In the genomic region with DNA sequence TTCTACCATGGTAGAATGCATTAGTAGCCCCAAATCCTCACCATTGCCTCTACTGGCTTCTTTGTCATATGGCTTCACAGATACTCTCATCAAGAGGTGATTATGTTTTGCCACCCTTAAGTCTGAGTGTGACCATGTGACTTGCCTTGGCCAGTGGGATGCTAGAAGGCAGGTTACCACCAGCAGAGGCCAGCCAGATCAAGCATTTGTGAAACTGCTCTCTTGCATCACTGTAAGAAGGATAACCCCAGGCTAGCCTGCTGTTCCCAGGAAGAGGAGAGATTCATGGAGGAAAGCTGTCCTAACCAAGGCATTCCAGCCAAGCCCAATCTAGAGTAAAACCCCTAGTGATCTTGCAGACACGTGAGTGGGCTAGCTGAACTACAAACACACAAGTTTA, we compare ENCODE assay signal across 16 cellular contexts. TPM values are rescaled to one million over a fixed set of nuclear protein-coding genes. Genes with fewer than 3 reads are reported as not detected.
DNase-seq lines count a peak whose midpoint lies in the region; ATAC-seq, FAIRE-seq and TF ChIP-seq lines count a peak whose summit lies in the region.
"Had no signal": no experiment of that assay in that cellular context is flagged by ENCODE, and none has a peak within 500 bp of the region (broad histone marks: within the 10 kb centered on the region; RNA-seq: fewer than 3 reads in every experiment).

No MANE protein-coding gene starts in this region.

- no peak overlapping the region for H2BK5ac ChIP-seq in trophoblast cell (ENCODE audit: low read depth, low read length, poor library complexity)

- H2AFZ ChIP-seq in K562 (ENCODE audit: low read depth, low read length) (no peak overlapping the region), trophoblast cell (ENCODE audit: insufficient read depth, low read length, poor library complexity) (no peak overlapping the region)
- H2AFZ ChIP-seq: GM23338 had no signal

- no peaks in the 10 kb centered on the region for H3K4me1 ChIP-seq in breast epithelium
- no peaks in the 10 kb centered on the region for H3K4me1 ChIP-seq in K562 (replicated peaks in 1 of 2; ENCODE audit: control insufficient read depth in 2 of 2, insufficient read depth in 2 of 2, low read length in 2 of 2)
- peaks cover 2 to 3% of the 10 kb centered on the region in 2 experiments for H3K4me1 ChIP-seq in trophoblast cell (ENCODE audit: control insufficient read depth in 1 of 2, insufficient read depth in 2 of 2, low read length in 2 of 2)

- peaks cover 8% of the 10 kb centered on the region for H3K9me3 Mint-ChIP-seq in MCF 10A (ENCODE audit: unreplicated experiment)
- H3K9me3 Mint-ChIP-seq: GM23338 had no signal

- no peak overlapping the region for H3K23ac ChIP-seq in trophoblast cell (ENCODE audit: low read length)

- H3K27me3 Mint-ChIP-seq in MCF 10A (ENCODE audit: insufficient read depth, unreplicated experiment) = no peaks in the 10 kb centered on the region

- 33% methylated on average over 1 of the region's 1 CpG for WGBS in K562 (ENCODE audit: insufficient coverage, low coverage, missing lambda C conversion rate)
- WGBS in trophoblast cell (ENCODE audit: extremely low coverage, insufficient coverage, insufficient read length) = no CpG with 5 or more reads among the region's 1 CpG

- no peak for TF ChIP-seq EP300 in K562 (IDR thresholded peaks at IDR 0.05; ENCODE audit: low read length)

- no peak overlapping the region for H2AK5ac ChIP-seq in trophoblast cell (ENCODE audit: low read length)

- CTCF ChIA-PET in MCF 10A (lab: Yijun Ruan, JAX) = interaction anchor here (0.9 kb wide), 2 partner anchors 370 kb away, joined by 3 to 7 read pairs; no protein-coding TSS in a partner anchor
- CTCF ChIA-PET in K562 (lab: Yijun Ruan, JAX; ENCODE audit: low intra/inter-chr PET ratio) = no interaction called here

- POLR2A ChIA-PET in MCF 10A (lab: Yijun Ruan, JAX) (no interaction called here), K562 (lab: Yijun Ruan, JAX) (no interaction called here)

- no peaks in the 10 kb centered on the region for H3K79me1 ChIP-seq in trophoblast cell (ENCODE audit: low read length)

- no peak overlapping the region for H4K8ac ChIP-seq in trophoblast cell (ENCODE audit: low read depth, low read length)

- peaks cover 34% of the 10 kb centered on the region for H3K36me3 Mint-ChIP-seq in MCF 10A (ENCODE audit: insufficient read depth, unreplicated experiment)

- H3K36me3 ChIP-seq in breast epithelium = peaks cover 5% of the 10 kb centered on the region
- H3K36me3 ChIP-seq in K562 (ENCODE audit: control insufficient read depth, insufficient read depth, low read length) = peaks cover 6% of the 10 kb centered on the region; the same call in 1 of the 3 replicates
- H3K36me3 ChIP-seq in trophoblast cell (ENCODE audit: control insufficient read depth in 1 of 2, insufficient read depth in 2 of 2, low read length in 2 of 2) = peaks cover 4 to 6% of the 10 kb centered on the region in 2 experiments

- no TSS peak for BruUV-seq in MCF 10A (replicated peaks; lab: Mats Ljungman, UMichigan)
- BruUV-seq in K562 (replicated peaks; lab: Mats Ljungman, UMichigan) = no TSS peak

- H3K18ac ChIP-seq in trophoblast cell (ENCODE audit: low read length) = no peak overlapping the region

- no peak overlapping the region for H3K9ac ChIP-seq in K562 (ENCODE audit: insufficient read depth in 1 of 2, low read depth in 2 of 2, low read length in 2 of 2)
- no peak overlapping the region for H3K9ac ChIP-seq in trophoblast cell (ENCODE audit: low read length)
- H3K9ac ChIP-seq: BLaER1 had no signal

- DNase-seq in MCF 10A (ENCODE audit: unreplicated experiment) (peak; percentile 31), breast epithelium (ENCODE audit: low spot score in 2 of 2) (no peak), K562 (ENCODE audit: extremely low read depth in 1 of 4, low spot score in 3 of 4) (no peak), fibroblast of villous mesenchyme (ENCODE audit: low read depth) (peak; percentile 19), trophoblast cell (peak; percentile 4 to 44)
- DNase-seq in activated CD4-positive, alpha-beta T cell treated with anti-CD3 and anti-CD28 coated beads, Interleukin-2, amount 50 U/mL, for 4 hours = no peak
- DNase-seq in activated CD8-positive, alpha-beta memory T cell treated with anti-CD3 and anti-CD28 coated beads, Interleukin-2, amount 50 U/mL, for 4 hours = no peak
- DNase-seq: AML-193; CD4-positive, CD25-positive, alpha-beta regulatory T cell; H7 had no signal

- no peak for TF ChIP-seq RAD21 in K562 (CRISPR knock-in tag; conservative IDR thresholded peaks at IDR 0.05 in 1 of 2, IDR thresholded peaks at IDR 0.05 in 1 of 2)

- H2BK120ac ChIP-seq in trophoblast cell (ENCODE audit: insufficient read depth, low read length, poor library complexity) = no peak overlapping the region

- FAIRE-seq in K562 (lab: Jason Lieb, UNC) = no peak
- FAIRE-seq: GM12878, GM18507 had no signal

- H3K4me2 ChIP-seq in K562 (ENCODE audit: insufficient read depth, low read length) (no peak overlapping the region), trophoblast cell (ENCODE audit: low read length) (no peak overlapping the region)
- H3K4me2 ChIP-seq: BLaER1, GM23338 had no signal

- TF ChIP-seq CTCF in MCF 10A (IDR thresholded peaks at IDR 0.05; ENCODE audit: unreplicated experiment) (no peak), breast epithelium (IDR thresholded peaks at IDR 0.05) (no peak), K562 (IDR thresholded peaks at IDR 0.05 in 2 of 3, conservative IDR thresholded peaks at IDR 0.05 in 1 of 3; ENCODE audit: insufficient read depth in 2 of 3, low read depth in 1 of 3, low read length in 3 of 3) (no peak), fibroblast of villous mesenchyme (IDR thresholded peaks at IDR 0.05; ENCODE audit: insufficient read depth, low read depth, low read length) (no peak)

- no peak overlapping the region for H3K4ac ChIP-seq in trophoblast cell (ENCODE audit: low read depth, low read length)

- in situ Hi-C loops in K562 (cut with MboI) = no loop called here

- H3K27ac ChIP-seq in breast epithelium = no peak overlapping the region
- H3K27ac ChIP-seq in K562 (ENCODE audit: extremely low read depth, low read depth, low read length) = no peak overlapping the region
- H3K27ac ChIP-seq in trophoblast cell (ENCODE audit: low read depth, low read length) = no peak overlapping the region
- H3K27ac ChIP-seq: 22Rv1, BLaER1 had no signal

- no peaks in the 10 kb centered on the region for H3K9me1 ChIP-seq in K562 (ENCODE audit: control insufficient read depth, insufficient read depth, low read length)

- no peak for ATAC-seq in K562
- no peak for ATAC-seq in HG03565 (IDR thresholded peaks at IDR 0.05; ENCODE audit: unreplicated experiment)
- ATAC-seq: GM12878, GM23338 had no signal

- H3K9me3 ChIP-seq in breast epithelium = no peaks in the 10 kb centered on the region
- H3K9me3 ChIP-seq in K562 (replicated peaks; ENCODE audit: control insufficient read depth, insufficient read depth, low read depth, low read length) = no peaks in the 10 kb centered on the region; the same call in 1 of the 2 replicates
- no peaks in the 10 kb centered on the region for H3K9me3 ChIP-seq in trophoblast cell (ENCODE audit: insufficient read depth, low read depth, low read length)

- no peak for TF ChIP-seq POLR2A in breast epithelium (IDR thresholded peaks at IDR 0.05)
- no peak for TF ChIP-seq POLR2A in K562 (conservative IDR thresholded peaks at IDR 0.05)

- H3K79me2 ChIP-seq in K562 (ENCODE audit: control insufficient read depth, insufficient read depth, low read length) (no peaks in the 10 kb centered on the region), trophoblast cell (ENCODE audit: control insufficient read depth, insufficient read depth, low read length, poor library complexity) (no peaks in the 10 kb centered on the region)

- no peak overlapping the region for H4K91ac ChIP-seq in trophoblast cell (ENCODE audit: low read depth, low read length)

- no peak overlapping the region for H2BK12ac ChIP-seq in trophoblast cell (ENCODE audit: low read length)

- H3K4me3 ChIP-seq in breast epithelium = no peak overlapping the region
- no peak overlapping the region for H3K4me3 ChIP-seq in K562
- no peak overlapping the region for H3K4me3 ChIP-seq in fibroblast of villous mesenchyme (ENCODE audit: low read depth, low read length)
- H3K4me3 ChIP-seq in trophoblast cell (ENCODE audit: low read depth, low read length) = no peak overlapping the region
- H3K4me3 ChIP-seq: BLaER1, GM12878, GM23338 had no signal

- no peak overlapping the region for H3K27ac Mint-ChIP-seq in MCF 10A (ENCODE audit: low read depth, unreplicated experiment)
- H3K27ac Mint-ChIP-seq: CD4-positive, CD25-positive, alpha-beta regulatory T cell; GM23338 had no signal

- no peak overlapping the region for H4K12ac ChIP-seq in trophoblast cell (ENCODE audit: low read depth, low read length)

- no peak overlapping the region for H3K14ac ChIP-seq in trophoblast cell (ENCODE audit: low read length)

- intact Hi-C loops in MCF 10A (cut with micrococcal nuclease) = no loop called here
- intact Hi-C loops in breast epithelium (cut with DNase I; ENCODE audit: low total_unique reads) = no loop called here
- intact Hi-C loops in K562 (cut with micrococcal nuclease) = no loop called here

- no peaks in the 10 kb centered on the region for H3K4me1 Mint-ChIP-seq in MCF 10A (ENCODE audit: insufficient read depth, unreplicated experiment)

- H4K20me1 ChIP-seq in K562 (replicated peaks; ENCODE audit: control insufficient read depth, insufficient read depth, low read length) = no peaks in the 10 kb centered on the region
- H4K20me1 ChIP-seq: BLaER1 had no signal

- H3K4me3 Mint-ChIP-seq in MCF 10A (ENCODE audit: unreplicated experiment) = no peak overlapping the region
- H3K4me3 Mint-ChIP-seq: CD4-positive, CD25-positive, alpha-beta regulatory T cell; GM23338 had no signal

- no peaks in the 10 kb centered on the region for H3K27me3 ChIP-seq in breast epithelium
- H3K27me3 ChIP-seq in K562 (ENCODE audit: control insufficient read depth in 2 of 2, insufficient read depth in 2 of 2, low read length in 2 of 2) = no peaks in the 10 kb centered on the region
- no peaks in the 10 kb centered on the region for H3K27me3 ChIP-seq in trophoblast cell (ENCODE audit: insufficient read depth, low read length)
- H3K27me3 ChIP-seq: BLaER1 had no signal

RNA-seq across cellular contexts. Expression of a gene that starts 46.8 kb away (rescaled TPM):
- total RNA-seq in MCF 10A (2022) = 16.8 and 23.0 TPM in 2 replicates
- total RNA-seq in breast epithelium = 10 to 100 TPM in 2 of 3 donors, 1 to 10 TPM in 1; 8.0 to 16.8 (median 14.1) TPM
- 16.2 and 23.2 TPM in 2 replicates for total RNA-seq in K562 (2011; cell fraction: chromatin; rRNA removed; ENCODE audit: low replicate concordance)
- 6.6 and 7.3 TPM in 2 replicates for total RNA-seq in K562 (2011; cell fraction: nucleolus; rRNA removed)
- total RNA-seq in K562 (2011; cell fraction: nucleoplasm; rRNA removed) = 8.6 and 12.2 TPM in 2 replicates
- 2.9 and 3.8 TPM in 2 replicates for total RNA-seq in K562 (2014; rRNA removed)
- total RNA-seq in K562 (2014; rRNA removed; fragmentation: Illumina TruSeq; extraction: Trizol) = 11.2 and 11.7 TPM in 2 replicates
- total RNA-seq in K562 (2015; rRNA removed; fragmentation: Illumina TruSeq; extraction: Trizol) = 8.4 and 8.8 TPM in 2 replicates
- 11.2 and 11.7 TPM in 2 replicates for total RNA-seq in K562 (2021)
- polyA plus RNA-seq in K562 (2011; rRNA removed) = 9.7 and 11.0 TPM in 2 replicates
- 1.6 and 3.3 TPM in 2 replicates for polyA plus RNA-seq in K562 (2011; cell fraction: cytosol; rRNA removed)
- 10.6 and 13.6 TPM in 2 replicates for polyA plus RNA-seq in K562 (2011; cell fraction: nucleus; rRNA removed)
- 5.5 and 7.7 TPM in 2 replicates for polyA plus RNA-seq in K562 (2012)
- 8.4 and 9.5 TPM in 2 replicates for polyA plus RNA-seq in K562 (2014; fragmentation: Illumina TruSeq; extraction: Trizol)
- 1 to 10 TPM; 3.0 to 3.4 TPM for polyA plus RNA-seq in K562 (2014; fragmentation: Nextera tagmentation; extraction: Ambion mirVana)
- polyA plus RNA-seq in K562 (2014; rRNA removed) = 5.2 and 6.7 TPM in 2 replicates
- polyA minus RNA-seq in K562 (2011; rRNA and poly(A)+ RNA removed) = 28.1 and 31.0 TPM in 2 replicates
- 5.1 and 6.3 TPM in 2 replicates for polyA minus RNA-seq in K562 (2011; cell fraction: cytosol; rRNA and poly(A)+ RNA removed)
- polyA minus RNA-seq in K562 (2011; cell fraction: nucleus; rRNA and poly(A)+ RNA removed) = 7.1 and 7.3 TPM in 2 replicates
- total RNA-seq in fibroblast of villous mesenchyme = 13.5 and 19.4 TPM in 2 replicates
- polyA plus RNA-seq in trophoblast cell (2013) = 15.8 and 16.9 TPM in 2 replicates

Comparison
In these comparisons a context has a peak if more than half of its experiments do, and no peak if none do; other contexts are left out.
1. DNase-seq: peak in MCF 10A (single experiment), fibroblast of villous mesenchyme (single experiment) and trophoblast cell (2 of 2); none in breast epithelium (0 of 2), K562 (0 of 4), activated CD4-positive, alpha-beta T cell treated with anti-CD3 and anti-CD28 coated beads, Interleukin-2, amount 50 U/mL, for 4 hours (0 of 2) and activated CD8-positive, alpha-beta memory T cell treated with anti-CD3 and anti-CD28 coated beads, Interleukin-2, amount 50 U/mL, for 4 hours (single experiment).